8 cellular contexts compared by ENCODE assay signal in genomic region chr14:51651388-51652167, GRCh38. TPM values are rescaled to one million over a fixed set of nuclear protein-coding genes. Genes with fewer than 3 reads are reported as not detected.
DNase-seq lines count a peak whose midpoint lies in the region; ATAC-seq and TF ChIP-seq lines count a peak whose summit lies in the region.

Gene FRMD6, plus strand, starts transcription at chr14:51651910. Its CDS starts 37,927 bp downstream, at chr14:51689837.

- peaks cover 0 to 4% (median 0%) of the 10 kb centered on the region in 7 donors for H3K9me3 Mint-ChIP-seq in CD14-positive monocyte
- no peaks in the 10 kb centered on the region for H3K9me3 Mint-ChIP-seq in endodermal cell
- H3K9me3 Mint-ChIP-seq in mesothelial cell of epicardium = no peaks in the 10 kb centered on the region

- peak; percentile 81 for TF ChIP-seq CTCF in CD14-positive monocyte (IDR thresholded peaks at IDR 0.05)
- TF ChIP-seq CTCF in endodermal cell (conservative IDR thresholded peaks at IDR 0.05) = peak; percentile 77
- peak; percentile 79 for TF ChIP-seq CTCF in mesothelial cell of epicardium (IDR thresholded peaks at IDR 0.05; ENCODE audit: unreplicated experiment)

- H3K27ac Mint-ChIP-seq in CD14-positive monocyte = peak within 1 kb of the TSS in 6 of 7 donors; percentile 75 to 92 (median 85)
- H3K27ac Mint-ChIP-seq in endodermal cell = peak within 1 kb of the TSS; percentile 91
- peak within 1 kb of the TSS; percentile 94 for H3K27ac Mint-ChIP-seq in mesothelial cell of epicardium

- H3K4me3 ChIP-seq in endodermal cell (ENCODE audit: low read length) = peak within 1 kb of the TSS; percentile 92

- H3K4me3 Mint-ChIP-seq in CD14-positive monocyte = peak within 1 kb of the TSS; percentile 87 to 92
- peak within 1 kb of the TSS; percentile 82 for H3K4me3 Mint-ChIP-seq in endodermal cell
- peak within 1 kb of the TSS; percentile 92 for H3K4me3 Mint-ChIP-seq in mesothelial cell of epicardium

- H3K4me1 ChIP-seq in endodermal cell (ENCODE audit: control insufficient read depth, insufficient read depth, low read length) = no peaks in the 10 kb centered on the region

- peaks cover 21 to 32% (median 30%) of the 10 kb centered on the region in 3 donors for H3K27me3 Mint-ChIP-seq in CD14-positive monocyte (ENCODE audit: low read depth in 3 of 3)
- no peaks in the 10 kb centered on the region for H3K27me3 Mint-ChIP-seq in endodermal cell (ENCODE audit: insufficient read depth)
- no peaks in the 10 kb centered on the region for H3K27me3 Mint-ChIP-seq in mesothelial cell of epicardium (ENCODE audit: low read depth)

- peak within 1 kb of the TSS; percentile 99 for H3K27ac ChIP-seq in endodermal cell (ENCODE audit: low read depth, low read length)

- peak within 1 kb of the TSS; percentile 83 for H3K9ac ChIP-seq in endodermal cell (ENCODE audit: extremely low read depth, low read length, poor library complexity, severe bottlenecking)

- no peaks in the 10 kb centered on the region for H3K27me3 ChIP-seq in endodermal cell (ENCODE audit: control insufficient read depth, insufficient read depth, low read length, poor library complexity, severe bottlenecking)

- peaks cover 23% of the 10 kb centered on the region for H3K4me1 Mint-ChIP-seq in CD14-positive monocyte
- peaks cover 25% of the 10 kb centered on the region for H3K4me1 Mint-ChIP-seq in endodermal cell
- H3K4me1 Mint-ChIP-seq in mesothelial cell of epicardium = peaks cover 54% of the 10 kb centered on the region

- intact Hi-C loops in CD14-positive monocyte (cut with micrococcal nuclease) = loop anchor here (5.0 to 10.0 kb wide), 2 partner anchors 331 to 333 kb away; partner anchors contain the start of gene RTRAF (in 1 of the 2)

- H3K9me3 ChIP-seq in endodermal cell (ENCODE audit: control insufficient read depth, low read length) = no peaks in the 10 kb centered on the region

- no peaks in the 10 kb centered on the region for H3K36me3 Mint-ChIP-seq in CD14-positive monocyte
- no peaks in the 10 kb centered on the region for H3K36me3 Mint-ChIP-seq in endodermal cell (ENCODE audit: low read depth)
- H3K36me3 Mint-ChIP-seq in mesothelial cell of epicardium = peaks cover 1% of the 10 kb centered on the region

- DNase-seq in CD14-positive monocyte (ENCODE audit: low spot score) = peak; percentile 78
- peak; percentile 83 for DNase-seq in NCI-H82 (lab: John Stamatoyannopoulos, UW)
- DNase-seq in activated CD8-positive, alpha-beta memory T cell treated with anti-CD3 and anti-CD28 coated beads, Interleukin-2, amount 50 U/mL, for 1 hour (ENCODE audit: extremely low read depth) = peak; percentile 25
- peak; percentile 95 for DNase-seq in endodermal cell
- peak; percentile 62 to 85 for DNase-seq in mesothelial cell of epicardium (ENCODE audit: low spot score in 2 of 2, unreplicated experiment in 2 of 2)
- peak; percentile 38 to 61 for DNase-seq in stimulated activated CD8-positive, alpha-beta memory T cell treated with anti-CD3 and anti-CD28 coated beads, Interleukin-15, amount 100 ng/mL, for 4 hours (ENCODE audit: low read depth in 2 of 2)

- H3K36me3 ChIP-seq in endodermal cell (ENCODE audit: control insufficient read depth, insufficient read depth, low read length) = no peaks in the 10 kb centered on the region

- 0% methylated on average over 30 to 67 of the region's 86 CpGs for WGBS in endodermal cell (ENCODE audit: insufficient coverage in 1 of 2, insufficient read length in 1 of 2), 2 experiments

- ATAC-seq in GM19351 (IDR thresholded peaks at IDR 0.05; ENCODE audit: unreplicated experiment) (peak; percentile 66), HG03521 (IDR thresholded peaks at IDR 0.05; ENCODE audit: unreplicated experiment) (peak; percentile 70)

RNA-seq across cellular contexts. Expression of gene FRMD6, which starts in this region (rescaled TPM):
- under 1 TPM; 0.12 to 0.25 TPM for polyA plus RNA-seq in CD14-positive monocyte
- total RNA-seq in endodermal cell = 10 to 100 TPM; 12.1 to 14.8 TPM
- polyA plus RNA-seq in endodermal cell (2013, experiment 1 of 2) = 13.0 TPM
- 14.5 TPM for polyA plus RNA-seq in endodermal cell (2013, experiment 2 of 2)
- 43.4 to 51.8 TPM (median 46.6 TPM) in 3 replicates for total RNA-seq in mesothelial cell of epicardium

Comparison
In these comparisons a context has a peak if more than half of its experiments do, and no peak if none do; other contexts are left out.
1. Peak in every context shown above with its lines: DNase-seq, ATAC-seq, H3K4me3 ChIP-seq and H3K27ac ChIP-seq.
2. Peak in DNase-seq in CD14-positive monocyte; RNA of the gene not detected or under 1 TPM.
3. DNase-seq: peak in every context shown above with its lines; median percentile 95 in endodermal cell; 83 in NCI-H82; 78 in CD14-positive monocyte; 74 in mesothelial cell of epicardium; 50 in stimulated activated CD8-positive, alpha-beta memory T cell treated with anti-CD3 and anti-CD28 coated beads, Interleukin-15, amount 100 ng/mL, for 4 hours; 25 in activated CD8-positive, alpha-beta memory T cell treated with anti-CD3 and anti-CD28 coated beads, Interleukin-2, amount 50 U/mL, for 1 hour.